Comparison of ENCODE assay signal across 12 cellular contexts in the genomic region with DNA sequence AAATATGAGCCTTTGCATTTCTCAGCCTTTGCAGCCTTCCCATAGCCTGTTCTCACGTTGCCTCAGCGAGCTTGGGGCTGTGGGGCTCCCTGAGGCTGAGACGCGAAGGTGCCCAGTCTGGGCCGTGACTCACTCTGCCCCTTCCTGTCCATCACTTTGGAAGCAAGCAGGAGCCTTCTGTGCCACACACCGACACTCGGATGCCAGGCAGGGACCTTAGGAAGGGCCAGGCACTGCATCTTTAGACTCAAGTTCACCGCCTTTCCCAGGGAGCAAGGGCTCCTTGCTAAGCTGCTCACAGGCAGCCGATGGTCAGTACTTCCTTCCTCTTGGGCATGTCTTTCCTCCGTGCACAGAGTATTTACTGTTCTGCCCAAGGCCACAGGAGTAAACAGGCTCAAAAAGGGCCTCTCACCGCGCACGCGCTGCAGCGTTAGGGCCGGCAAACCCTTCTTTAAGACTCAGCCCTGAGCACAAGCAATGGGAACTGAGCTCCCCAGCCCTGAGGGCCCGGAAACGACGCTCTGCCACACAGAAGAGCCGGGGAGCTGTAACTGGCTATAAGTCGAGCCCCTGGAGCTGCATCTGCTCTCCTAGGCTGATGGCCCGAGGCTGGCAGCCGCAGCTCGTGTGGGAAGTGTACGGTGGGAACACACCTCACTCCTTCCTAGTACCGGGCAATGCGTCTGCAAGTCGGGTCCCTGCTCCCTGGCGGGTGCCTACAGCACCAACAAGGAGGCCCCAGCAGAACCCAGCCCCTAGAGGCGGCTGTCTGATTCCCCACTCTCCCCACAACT. TPM values are rescaled to one million over a fixed set of nuclear protein-coding genes. Genes with fewer than 3 reads are reported as not detected.
A peak's percentile ranks its signal among the peaks of the same experiment; 100 is the strongest.
DNase-seq lines count a peak whose midpoint lies in the region; TF ChIP-seq lines count a peak whose summit lies in the region.
"Had no signal": no experiment of that assay in that cellular context is flagged by ENCODE, and none has a peak within 500 bp of the region (broad histone marks: within the 10 kb centered on the region; RNA-seq: fewer than 3 reads in every experiment).

No MANE protein-coding gene starts in this region.

- POLR2A ChIA-PET in MCF 10A (lab: Yijun Ruan, JAX) = interaction anchor here (1.1 kb wide), 1 partner anchor 23 kb away, joined by 3 read pairs; no protein-coding TSS in a partner anchor

- H3K9me3 ChIP-seq in breast epithelium = no peaks in the 10 kb centered on the region
- H3K9me3 ChIP-seq in mesenchymal stem cell (ENCODE audit: control insufficient read depth, low read length) = no peaks in the 10 kb centered on the region
- H3K9me3 ChIP-seq in uterus = no peaks in the 10 kb centered on the region
- H3K9me3 ChIP-seq: Caco-2, thyroid gland had no signal

- TF ChIP-seq CTCF in breast epithelium (IDR thresholded peaks at IDR 0.05) (no peak), MCF 10A (IDR thresholded peaks at IDR 0.05; ENCODE audit: unreplicated experiment) (no peak), coronary artery (IDR thresholded peaks at IDR 0.05) (no peak), uterus (IDR thresholded peaks at IDR 0.05) (no peak)

- H3K18ac ChIP-seq in mesenchymal stem cell (ENCODE audit: low read depth in 1 of 2, low read length in 2 of 2) = peak overlapping the region; percentile 11 to 31

- H2BK120ac ChIP-seq in mesenchymal stem cell (ENCODE audit: low read depth, low read length) = peak overlapping the region; percentile 50

- BruUV-seq in MCF 10A (replicated peaks; lab: Mats Ljungman, UMichigan) = no TSS peak

- peaks cover 19% of the 10 kb centered on the region for H3K4me1 Mint-ChIP-seq in MCF 10A (ENCODE audit: insufficient read depth, unreplicated experiment)

- H3K27ac Mint-ChIP-seq in MCF 10A (ENCODE audit: low read depth, unreplicated experiment) = no peak overlapping the region

- CTCF ChIA-PET in MCF 10A (lab: Yijun Ruan, JAX) = interaction anchor here (0.6 kb wide), 1 partner anchor 47 kb away, joined by 3 read pairs; no protein-coding TSS in a partner anchor

- WGBS in mesenchymal stem cell = 86% methylated on average over 30 of the region's 30 CpGs

- no peaks in the 10 kb centered on the region for H3K27me3 Mint-ChIP-seq in MCF 10A (ENCODE audit: insufficient read depth, unreplicated experiment)
- H3K27me3 Mint-ChIP-seq: activated naive CD4-positive, alpha-beta T cell treated with anti-CD3 and anti-CD28 coated beads, Interleukin-2, amount 10 ng/mL, durations not matched to agents 7 days and 5 days had no signal

- H3K27ac ChIP-seq in breast epithelium = peak overlapping the region; percentile 29 to 76
- peak overlapping the region; percentile 59 to 92 for H3K27ac ChIP-seq in coronary artery
- peak overlapping the region; percentile 27 for H3K27ac ChIP-seq in mesenchymal stem cell (ENCODE audit: low read length, poor library complexity, severe bottlenecking)
- peak overlapping the region; percentile 33 to 43 for H3K27ac ChIP-seq in uterus
- H3K27ac ChIP-seq: thyroid gland had no signal

- peaks cover 55% of the 10 kb centered on the region for H3K36me3 Mint-ChIP-seq in MCF 10A (ENCODE audit: insufficient read depth, unreplicated experiment)

- no peak overlapping the region for H3K4me2 ChIP-seq in mesenchymal stem cell (ENCODE audit: low read length, poor library complexity, severe bottlenecking)

- intact Hi-C loops in breast epithelium (cut with DNase I; ENCODE audit: low total_unique reads) = no loop called here
- intact Hi-C loops in MCF 10A (cut with micrococcal nuclease) = no loop called here
- intact Hi-C loops in uterus (cut with DNase I; ENCODE audit: low total_unique reads) = no loop called here

- H4K8ac ChIP-seq in mesenchymal stem cell (ENCODE audit: low read length) = peak overlapping the region; percentile 10

- peak overlapping the region in 1 of 2 experiments; percentile 47 for H3K4ac ChIP-seq in mesenchymal stem cell (ENCODE audit: low read depth in 1 of 2, low read length in 2 of 2)

- H3K23ac ChIP-seq in mesenchymal stem cell (ENCODE audit: low read length in 2 of 2) = no peak overlapping the region

- H2BK15ac ChIP-seq in mesenchymal stem cell (ENCODE audit: low read depth, poor library complexity, severe bottlenecking) = peak overlapping the region; percentile 6

- no peaks in the 10 kb centered on the region for H3K27me3 ChIP-seq in breast epithelium
- H3K27me3 ChIP-seq in mesenchymal stem cell (ENCODE audit: control insufficient read depth in 1 of 2, insufficient read depth in 1 of 2, low read length in 2 of 2) = no peaks in the 10 kb centered on the region
- H3K27me3 ChIP-seq in uterus = no peaks in the 10 kb centered on the region
- H3K27me3 ChIP-seq: thyroid gland had no signal

- H4K91ac ChIP-seq in mesenchymal stem cell (ENCODE audit: low read length) = peak overlapping the region; percentile 52

- no peak overlapping the region for H2BK5ac ChIP-seq in mesenchymal stem cell (ENCODE audit: low read depth, low read length, poor library complexity, severe bottlenecking)

- H3K36me3 ChIP-seq in breast epithelium = no peaks in the 10 kb centered on the region
- H3K36me3 ChIP-seq in mesenchymal stem cell (ENCODE audit: control insufficient read depth in 1 of 2, insufficient read depth in 2 of 2, low read depth in 1 of 2, low read length in 2 of 2) = peaks cover 81 to 87% of the 10 kb centered on the region in 2 experiments
- H3K36me3 ChIP-seq in uterus = no peaks in the 10 kb centered on the region

- no peak overlapping the region for H3K4me3 Mint-ChIP-seq in MCF 10A (ENCODE audit: unreplicated experiment)
- H3K4me3 Mint-ChIP-seq: activated naive CD4-positive, alpha-beta T cell treated with anti-CD3 and anti-CD28 coated beads, Interleukin-2, amount 10 ng/mL, durations not matched to agents 7 days and 5 days had no signal

- no peak for TF ChIP-seq POLR2A in breast epithelium (IDR thresholded peaks at IDR 0.05)
- no peak for TF ChIP-seq POLR2A in uterus (IDR thresholded peaks at IDR 0.05)

- no peak overlapping the region for H3K9ac ChIP-seq in mesenchymal stem cell (ENCODE audit: low read length)

- H3K79me1 ChIP-seq in mesenchymal stem cell (replicated peaks; ENCODE audit: low read length, poor library complexity, severe bottlenecking) = peaks cover 22% of the 10 kb centered on the region

- H3K9me3 Mint-ChIP-seq in MCF 10A (ENCODE audit: unreplicated experiment) = no peaks in the 10 kb centered on the region
- H3K9me3 Mint-ChIP-seq: activated naive CD4-positive, alpha-beta T cell treated with anti-CD3 and anti-CD28 coated beads, Interleukin-2, amount 10 ng/mL, durations not matched to agents 7 days and 5 days had no signal

- H3K4me1 ChIP-seq in breast epithelium = peaks cover 11 to 21% of the 10 kb centered on the region in 2 donors
- H3K4me1 ChIP-seq in mesenchymal stem cell (ENCODE audit: control insufficient read depth, insufficient read depth, low read depth, low read length) = peaks cover 38% of the 10 kb centered on the region
- H3K4me1 ChIP-seq in uterus = peaks cover 0 to 9% of the 10 kb centered on the region in 2 donors

- no peak overlapping the region for H2AK5ac ChIP-seq in mesenchymal stem cell (ENCODE audit: low read length, severe bottlenecking)

- peak overlapping the region in 1 of 2 experiments; percentile 4 for H2BK12ac ChIP-seq in mesenchymal stem cell (ENCODE audit: low read length in 2 of 2)

- H3K14ac ChIP-seq in mesenchymal stem cell (ENCODE audit: low read length in 2 of 2) = no peak overlapping the region

- H2AFZ ChIP-seq in mesenchymal stem cell (ENCODE audit: low read depth, low read length) = no peak overlapping the region

- H3K4me3 ChIP-seq in breast epithelium = no peak overlapping the region
- H3K4me3 ChIP-seq in coronary artery = no peak overlapping the region
- no peak overlapping the region for H3K4me3 ChIP-seq in mesenchymal stem cell (ENCODE audit: insufficient read depth in 1 of 2, low read depth in 1 of 2, low read length in 2 of 2)
- H3K4me3 ChIP-seq in uterus = no peak overlapping the region
- H3K4me3 ChIP-seq: thyroid gland had no signal

- no peak for DNase-seq in breast epithelium (ENCODE audit: low spot score in 2 of 2)
- DNase-seq in MCF 10A (ENCODE audit: unreplicated experiment) = no peak
- DNase-seq in coronary artery (ENCODE audit: low spot score) = peak; percentile 71
- DNase-seq in mesenchymal stem cell = peak; percentile 56
- no peak for DNase-seq in uterus
- DNase-seq in glomerular visceral epithelial cell (ENCODE audit: extremely low spot score) = no peak
- no peak for DNase-seq in activated CD4-positive, CD25-positive, alpha-beta regulatory T cell treated with anti-CD3 and anti-CD28 coated beads, Interleukin-2, amount 50 U/mL, for 72 hours
- DNase-seq in NCI-H2029 treated with DMSO at 0.1 percent for 48 hours (lab: John Stamatoyannopoulos, UW) = no peak
- DNase-seq: 8988T; activated naive CD4-positive, alpha-beta T cell treated with anti-CD3 and anti-CD28 coated beads, Interleukin-2, amount 10 ng/mL, durations not matched to agents 7 days and 5 days; Caco-2; thyroid gland had no signal

RNA-seq across cellular contexts. Expression of a gene that starts 7.2 kb away (rescaled TPM):
- total RNA-seq in breast epithelium (10 to 100 TPM; 10.1 to 12.0 (median 10.8) TPM), MCF 10A (2022) (16.6 and 18.5 TPM in 2 replicates), uterus (10 to 100 TPM in 2 of 4 donors, 1 to 10 TPM in 2; 5.1 to 17.1 (median 10.8) TPM)
- polyA plus RNA-seq in mesenchymal stem cell (2013, experiment 1 of 2) = 14.9 TPM
- polyA plus RNA-seq in mesenchymal stem cell (2013, experiment 2 of 2) = 15.8 TPM

RNA-seq across cellular contexts. Expression of a gene that starts 24.6 kb away (rescaled TPM):
- total RNA-seq in breast epithelium (10 to 100 TPM in 2 of 3 donors, 1 to 10 TPM in 1; 9.3 to 14.3 (median 12.8) TPM), MCF 10A (2022) (36.8 and 57.3 TPM in 2 replicates), uterus (10 to 100 TPM in 3 of 4 donors, 1 to 10 TPM in 1; 6.5 to 99.0 (median 49.9) TPM)
- 83.3 TPM for polyA plus RNA-seq in mesenchymal stem cell (2013, experiment 1 of 2)
- 82.4 TPM for polyA plus RNA-seq in mesenchymal stem cell (2013, experiment 2 of 2)

Comparison
In these comparisons a context has a peak if more than half of its experiments do, and no peak if none do; other contexts are left out.
1. DNase-seq: peak in coronary artery (single experiment) and mesenchymal stem cell (single experiment); none in breast epithelium (0 of 2), MCF 10A (single experiment), uterus (0 of 2), glomerular visceral epithelial cell (single experiment), activated CD4-positive, CD25-positive, alpha-beta regulatory T cell treated with anti-CD3 and anti-CD28 coated beads, Interleukin-2, amount 50 U/mL, for 72 hours (single experiment) and NCI-H2029 treated with DMSO at 0.1 percent for 48 hours (single experiment).
2. Peak in every context shown above with its lines, with median percentiles within 50 percentile points of each other: H3K27ac ChIP-seq.